22 cellular contexts compared by ENCODE assay signal in the genomic region with DNA sequence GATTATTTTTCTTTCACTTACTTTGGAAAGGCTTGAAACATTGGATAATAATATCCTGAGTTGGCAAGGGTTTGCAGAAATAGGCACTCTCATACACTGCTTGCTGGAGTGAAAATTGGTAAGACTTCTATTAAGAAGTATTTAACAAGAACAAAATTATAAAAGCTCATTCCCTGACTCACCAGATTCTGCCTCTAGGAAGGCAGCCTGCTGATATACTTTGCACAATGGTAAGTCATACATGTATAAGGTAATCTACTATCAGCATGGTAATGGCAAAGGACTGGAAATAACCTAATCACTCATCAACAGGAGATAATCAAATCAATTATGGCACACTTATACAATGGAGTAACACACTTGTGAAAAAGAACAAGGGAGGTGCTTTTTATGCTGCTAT.
DNase-seq lines count a peak whose midpoint lies in the region; ATAC-seq and TF ChIP-seq lines count a peak whose summit lies in the region.
"Had no signal": no experiment of that assay in that cellular context is flagged by ENCODE, and none has a peak within 500 bp of the region (broad histone marks: within the 10 kb centered on the region; RNA-seq: fewer than 3 reads in every experiment).

No MANE protein-coding gene starts in this region.

- no peaks in the 10 kb centered on the region for H3K9me3 Mint-ChIP-seq in progenitor cell of endocrine pancreas (ENCODE audit: low read depth)
- H3K9me3 Mint-ChIP-seq: activated naive CD8-positive, alpha-beta T cell treated with anti-CD3 and anti-CD28 coated beads, Interleukin-2, amount 50 U/mL, for 24 hours; CD4-positive, alpha-beta memory T cell; stimulated activated naive CD8-positive, alpha-beta T cell treated with anti-CD3 and anti-CD28 coated beads, Interleukin-15, amount 100 ng/mL, for 72 hours had no signal

- no peaks in the 10 kb centered on the region for H3K9me3 ChIP-seq in RWPE2 (ENCODE audit: severe bottlenecking)
- H3K9me3 ChIP-seq in stomach smooth muscle (ENCODE audit: control insufficient read depth in 2 of 2, low read length in 2 of 2) = no peaks in the 10 kb centered on the region

- no peaks in the 10 kb centered on the region for H3K36me3 Mint-ChIP-seq in progenitor cell of endocrine pancreas (ENCODE audit: insufficient read depth)
- H3K36me3 Mint-ChIP-seq: CD4-positive, alpha-beta memory T cell had no signal

- H3K27ac ChIP-seq in RWPE2 (ENCODE audit: poor library complexity, severe bottlenecking) = no peak overlapping the region
- H3K27ac ChIP-seq in stomach smooth muscle (ENCODE audit: low read length) = peak overlapping the region; percentile 60

- peaks cover 13% of the 10 kb centered on the region for H3K4me1 Mint-ChIP-seq in progenitor cell of endocrine pancreas (ENCODE audit: low read depth)
- H3K4me1 Mint-ChIP-seq: activated naive CD8-positive, alpha-beta T cell treated with anti-CD3 and anti-CD28 coated beads, Interleukin-2, amount 50 U/mL, for 24 hours; CD4-positive, alpha-beta memory T cell had no signal

- DNase-seq in RWPE2 (ENCODE audit: low spot score) (no peak), choroid plexus epithelial cell (ENCODE audit: low read depth) (peak; percentile 55), medulla oblongata (ENCODE audit: extremely low spot score) (peak; percentile 46), progenitor cell of endocrine pancreas (ENCODE audit: low spot score, unreplicated experiment) (no peak), cerebellar cortex (ENCODE audit: low spot score) (no peak)
- DNase-seq: activated CD4-positive, alpha-beta T cell treated with anti-CD3 and anti-CD28 coated beads, Interleukin-2, amount 50 U/mL, for 1 hour; activated CD8-positive, alpha-beta memory T cell treated with anti-CD3 and anti-CD28 coated beads, Interleukin-2, amount 50 U/mL, for 4 hours; activated effector memory CD4-positive, alpha-beta T cell treated with Interleukin-2 at 50 U/mL for 16 hours; activated naive CD8-positive, alpha-beta T cell treated with anti-CD3 and anti-CD28 coated beads, Interleukin-2, amount 50 U/mL, for 24 hours; CD4-positive, alpha-beta memory T cell; kidney glomerular epithelial cell; MM.1S; NCI-H146; NCI-H2171; NCI-H69; SHP77 treated with DMSO at 0.1 percent for 48 hours; stimulated activated CD4-positive, alpha-beta T cell treated with anti-CD3 and anti-CD28 coated beads, Interleukin-1b, Interleukin-23, amount 100 ng/mL, for 48 hours; stimulated activated naive CD8-positive, alpha-beta T cell treated with anti-CD3 and anti-CD28 coated beads, Interleukin-15, amount 100 ng/mL, for 72 hours had no signal

- peak overlapping the region in 1 of 2 donors; percentile 42 for H3K9ac ChIP-seq in stomach smooth muscle (ENCODE audit: low read length in 2 of 2)

- H3K4me3 Mint-ChIP-seq in progenitor cell of endocrine pancreas (ENCODE audit: low read depth) = no peak overlapping the region
- H3K4me3 Mint-ChIP-seq: activated naive CD8-positive, alpha-beta T cell treated with anti-CD3 and anti-CD28 coated beads, Interleukin-2, amount 50 U/mL, for 24 hours; CD4-positive, alpha-beta memory T cell; stimulated activated naive CD8-positive, alpha-beta T cell treated with anti-CD3 and anti-CD28 coated beads, Interleukin-15, amount 100 ng/mL, for 72 hours had no signal

- H3K27me3 ChIP-seq in RWPE2 (ENCODE audit: insufficient read depth, poor library complexity, severe bottlenecking) (no peaks in the 10 kb centered on the region), stomach smooth muscle (ENCODE audit: control insufficient read depth in 1 of 2, insufficient read depth in 2 of 2, low read length in 2 of 2) (no peaks in the 10 kb centered on the region)

- no peaks in the 10 kb centered on the region for H3K36me3 ChIP-seq in RWPE2 (ENCODE audit: low read depth)
- no peaks in the 10 kb centered on the region for H3K36me3 ChIP-seq in stomach smooth muscle (ENCODE audit: control insufficient read depth in 2 of 2, insufficient read depth in 2 of 2, low read length in 2 of 2)

- peak; percentile 28; the same call in 1 of the 3 replicates for ATAC-seq in RWPE2 (ENCODE audit: low read depth)
- no peak for ATAC-seq in HG02840 (IDR thresholded peaks at IDR 0.05; ENCODE audit: low FRiP score, unreplicated experiment)
- ATAC-seq in HG02623 (IDR thresholded peaks at IDR 0.05; ENCODE audit: unreplicated experiment) = no peak
- ATAC-seq: activated naive CD8-positive, alpha-beta T cell treated with anti-CD3 and anti-CD28 coated beads, Interleukin-2, amount 50 U/mL, for 24 hours; HCT116; stimulated activated naive CD8-positive, alpha-beta T cell treated with anti-CD3 and anti-CD28 coated beads, Interleukin-15, amount 100 ng/mL, for 72 hours had no signal

- H3K4me3 ChIP-seq in RWPE2 (ENCODE audit: severe bottlenecking) = no peak overlapping the region
- H3K4me3 ChIP-seq in choroid plexus epithelial cell (ENCODE audit: low read depth, low read length) = no peak overlapping the region
- H3K4me3 ChIP-seq in stomach smooth muscle (ENCODE audit: low read length in 2 of 2) = no peak overlapping the region

- TF ChIP-seq CTCF in RWPE2 (IDR thresholded peaks at IDR 0.05; ENCODE audit: poor library complexity, severe bottlenecking) (no peak), choroid plexus epithelial cell (conservative IDR thresholded peaks at IDR 0.05; ENCODE audit: low read depth, low read length) (no peak), progenitor cell of endocrine pancreas (IDR thresholded peaks at IDR 0.05; ENCODE audit: unreplicated experiment) (no peak)

- H3K4me1 ChIP-seq in RWPE2 (ENCODE audit: insufficient read depth, poor library complexity, severe bottlenecking) (no peaks in the 10 kb centered on the region), stomach smooth muscle (ENCODE audit: control insufficient read depth, insufficient read depth, low read length) (peaks cover 16% of the 10 kb centered on the region)

- no peaks in the 10 kb centered on the region for H3K27me3 Mint-ChIP-seq in progenitor cell of endocrine pancreas
- H3K27me3 Mint-ChIP-seq: activated naive CD8-positive, alpha-beta T cell treated with anti-CD3 and anti-CD28 coated beads, Interleukin-2, amount 50 U/mL, for 24 hours; CD4-positive, alpha-beta memory T cell; stimulated activated naive CD8-positive, alpha-beta T cell treated with anti-CD3 and anti-CD28 coated beads, Interleukin-15, amount 100 ng/mL, for 72 hours had no signal

- H3K27ac Mint-ChIP-seq in progenitor cell of endocrine pancreas = no peak overlapping the region
- H3K27ac Mint-ChIP-seq: activated naive CD8-positive, alpha-beta T cell treated with anti-CD3 and anti-CD28 coated beads, Interleukin-2, amount 50 U/mL, for 24 hours; CD4-positive, alpha-beta memory T cell; stimulated activated naive CD8-positive, alpha-beta T cell treated with anti-CD3 and anti-CD28 coated beads, Interleukin-15, amount 100 ng/mL, for 72 hours had no signal

Comparison
In these comparisons a context has a peak if more than half of its experiments do, and no peak if none do; other contexts are left out.
1. DNase-seq: peak in choroid plexus epithelial cell (single experiment) and medulla oblongata (single experiment); none in RWPE2 (single experiment), progenitor cell of endocrine pancreas (single experiment) and cerebellar cortex (single experiment).